ENCODE assay signal across 24 cellular contexts in the genomic region with DNA sequence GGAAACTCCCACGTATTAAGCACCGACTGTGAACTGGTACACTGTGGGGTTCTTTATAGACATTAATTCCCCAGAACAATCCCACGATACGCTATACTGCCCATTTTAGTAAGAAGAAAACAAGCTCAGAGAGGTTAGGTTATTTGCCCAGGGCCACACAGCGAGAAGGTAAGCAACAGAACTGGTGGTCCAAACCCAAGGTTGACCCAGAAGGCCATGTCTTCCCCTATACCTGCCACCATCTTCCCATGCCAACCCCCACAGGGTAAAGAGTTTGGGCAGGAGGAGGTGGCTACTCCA.
DNase-seq lines count a peak whose midpoint lies in the region; ATAC-seq and TF ChIP-seq lines count a peak whose summit lies in the region.
"Had no signal": no experiment of that assay in that cellular context is flagged by ENCODE, and none has a peak within 500 bp of the region (broad histone marks: within the 10 kb centered on the region; RNA-seq: fewer than 3 reads in every experiment).

No MANE protein-coding gene starts in this region.

- no peak overlapping the region for H3K27ac Mint-ChIP-seq in activated CD4-positive, alpha-beta T cell treated with anti-CD3 and anti-CD28 coated beads, Interleukin-2, amount 10 ng/mL, durations not matched to agents 24 days and 14 days
- no peak overlapping the region for H3K27ac Mint-ChIP-seq in activated CD4-positive, alpha-beta T cell treated with anti-CD3 and anti-CD28 coated beads for 36 hours
- no peak overlapping the region for H3K27ac Mint-ChIP-seq in WTC11
- H3K27ac Mint-ChIP-seq: activated naive CD4-positive, alpha-beta T cell treated with anti-CD3 and anti-CD28 coated beads, Interleukin-2, amount 10 ng/mL, durations not matched to agents 7 days and 5 days; nephron; progenitor cell of endocrine pancreas; stimulated activated memory B cell treated with anti-CD40 and anti-IgM and Interleukin-4, amounts not matched to agents 10 μg/mL and 1 μg/mL and 100 μg/mL, for 72 hours had no signal

- H3K9ac ChIP-seq in iPS-20b (ENCODE audit: low read depth, low read length): no peak overlapping the region
- H3K9ac ChIP-seq: KMS-11 had no signal

- no peaks in the 10 kb centered on the region for H3K36me3 ChIP-seq in iPS-20b (ENCODE audit: insufficient read depth, low read depth, low read length)
- H3K36me3 ChIP-seq in vagina: no peaks in the 10 kb centered on the region
- H3K36me3 ChIP-seq: heart right ventricle, suprapubic skin had no signal

- peak; percentile 21 for DNase-seq in activated CD4-positive, alpha-beta T cell treated with anti-CD3 and anti-CD28 coated beads, Interleukin-2, amount 10 ng/mL, durations not matched to agents 24 days and 14 days
- no peak for DNase-seq in activated CD4-positive, alpha-beta T cell treated with anti-CD3 and anti-CD28 coated beads for 36 hours
- DNase-seq in WTC11 (ENCODE audit: low spot score): no peak
- DNase-seq in vagina (ENCODE audit: extremely low spot score in 2 of 2): peak; percentile 42 to 52
- DNase-seq in NCI-H1092 treated with DMSO at 0.1 percent for 48 hours (lab: John Stamatoyannopoulos, UW): no peak
- no peak for DNase-seq in activated T-cell treated with anti-CD3 and anti-CD28 coated beads, Interleukin-2, amount 50 U/mL, for 1 hour
- DNase-seq: activated CD4-positive, CD25-positive, alpha-beta regulatory T cell; activated CD8-positive, alpha-beta memory T cell treated with anti-CD3 and anti-CD28 coated beads for 24 hours; activated naive CD4-positive, alpha-beta T cell treated with anti-CD3 and anti-CD28 coated beads, Interleukin-2, amount 10 ng/mL, durations not matched to agents 7 days and 5 days; activated T-cell treated with anti-CD3 and anti-CD28 coated beads, Interleukin-2, amount 50 U/mL, for 4 hours; DMS79 treated with DMSO at 0.1 percent for 48 hours; MV-4-11; NCI-H187; T-helper 9 cell had no signal

- H3K4me1 ChIP-seq in iPS-20b (ENCODE audit: insufficient read depth, low read length) (peaks cover 5% of the 10 kb centered on the region; the same call in 1 of the 2 replicates), vagina (no peaks in the 10 kb centered on the region)
- H3K4me1 ChIP-seq: suprapubic skin had no signal

- H3K9me3 ChIP-seq in iPS-20b (ENCODE audit: insufficient read depth, low read depth, low read length): no peaks in the 10 kb centered on the region
- H3K9me3 ChIP-seq in vagina: no peaks in the 10 kb centered on the region
- H3K9me3 ChIP-seq: heart right ventricle, suprapubic skin had no signal

- ATAC-seq in activated CD4-positive, alpha-beta T cell treated with anti-CD3 and anti-CD28 coated beads for 36 hours: no peak
- no peak for ATAC-seq in WTC11
- no peak for ATAC-seq in HG02852 (IDR thresholded peaks at IDR 0.05; ENCODE audit: unreplicated experiment)
- ATAC-seq: stimulated activated memory B cell treated with anti-CD40 and anti-IgM and Interleukin-4, amounts not matched to agents 10 μg/mL and 1 μg/mL and 100 μg/mL, for 72 hours had no signal

- CTCF ChIA-PET in activated CD4-positive, alpha-beta T cell treated with anti-CD3 and anti-CD28 coated beads for 36 hours (lab: Charles Lee): interaction anchor here (0.8 kb wide), 1 partner anchor 197 kb away, joined by 3 read pairs; no protein-coding TSS in a partner anchor
- CTCF ChIA-PET in WTC11 (lab: Charles Lee): interaction anchor here (0.6 to 2.8 kb wide), 21 partner anchors 12 to 955 kb away, joined by 3 to 18 read pairs (median 4); no protein-coding TSS in a partner anchor

- POLR2A ChIA-PET in activated CD4-positive, alpha-beta T cell treated with anti-CD3 and anti-CD28 coated beads for 36 hours (lab: Charles Lee): no interaction called here
- POLR2A ChIA-PET in WTC11 (lab: Charles Lee): no interaction called here

- H3K27ac ChIP-seq in iPS-20b (ENCODE audit: low read length) (no peak overlapping the region), vagina (no peak overlapping the region)
- H3K27ac ChIP-seq: 22Rv1, dorsolateral prefrontal cortex, heart right ventricle, KMS-11, suprapubic skin had no signal

- no peaks in the 10 kb centered on the region for H3K9me3 Mint-ChIP-seq in activated CD4-positive, alpha-beta T cell treated with anti-CD3 and anti-CD28 coated beads, Interleukin-2, amount 10 ng/mL, durations not matched to agents 24 days and 14 days
- no peaks in the 10 kb centered on the region for H3K9me3 Mint-ChIP-seq in activated CD4-positive, alpha-beta T cell treated with anti-CD3 and anti-CD28 coated beads for 36 hours (ENCODE audit: low read depth)
- peaks cover 12% of the 10 kb centered on the region for H3K9me3 Mint-ChIP-seq in WTC11
- H3K9me3 Mint-ChIP-seq: activated naive CD4-positive, alpha-beta T cell treated with anti-CD3 and anti-CD28 coated beads, Interleukin-2, amount 10 ng/mL, durations not matched to agents 7 days and 5 days; activated T-cell treated with anti-CD3 and anti-CD28 coated beads, Interleukin-2, amount 50 U/mL, for 4 hours; nephron; stimulated activated memory B cell treated with anti-CD40 and anti-IgM and Interleukin-4, amounts not matched to agents 10 μg/mL and 1 μg/mL and 100 μg/mL, for 72 hours had no signal

- H3K4me1 Mint-ChIP-seq in activated CD4-positive, alpha-beta T cell treated with anti-CD3 and anti-CD28 coated beads, Interleukin-2, amount 10 ng/mL, durations not matched to agents 24 days and 14 days: no peaks in the 10 kb centered on the region
- H3K4me1 Mint-ChIP-seq in activated CD4-positive, alpha-beta T cell treated with anti-CD3 and anti-CD28 coated beads for 36 hours: no peaks in the 10 kb centered on the region
- H3K4me1 Mint-ChIP-seq in WTC11: peaks cover 11% of the 10 kb centered on the region
- H3K4me1 Mint-ChIP-seq: activated naive CD4-positive, alpha-beta T cell treated with anti-CD3 and anti-CD28 coated beads, Interleukin-2, amount 10 ng/mL, durations not matched to agents 7 days and 5 days; nephron; stimulated activated memory B cell treated with anti-CD40 and anti-IgM and Interleukin-4, amounts not matched to agents 10 μg/mL and 1 μg/mL and 100 μg/mL, for 72 hours had no signal

- intact Hi-C loops in activated CD4-positive, alpha-beta T cell treated with anti-CD3 and anti-CD28 coated beads, Interleukin-2, amount 10 ng/mL, durations not matched to agents 24 days and 14 days (cut with micrococcal nuclease): no loop called here
- intact Hi-C loops in activated CD4-positive, alpha-beta T cell treated with anti-CD3 and anti-CD28 coated beads for 36 hours (cut with DNase I, micrococcal nuclease): loop anchor here (2.0 to 10.0 kb wide), 6 partner anchors 129 to 463 kb away; no protein-coding TSS in a partner anchor
- intact Hi-C loops in vagina (cut with DNase I): no loop called here

- no peak for TF ChIP-seq CTCF in WTC11 (IDR thresholded peaks at IDR 0.05)
- no peak for TF ChIP-seq CTCF in vagina (IDR thresholded peaks at IDR 0.05)

- H3K27me3 ChIP-seq in iPS-20b (ENCODE audit: insufficient read depth, low read length): peaks cover 29% of the 10 kb centered on the region
- H3K27me3 ChIP-seq in vagina: no peaks in the 10 kb centered on the region

- H3K27me3 Mint-ChIP-seq in activated CD4-positive, alpha-beta T cell treated with anti-CD3 and anti-CD28 coated beads, Interleukin-2, amount 10 ng/mL, durations not matched to agents 24 days and 14 days: peaks cover 13% of the 10 kb centered on the region
- H3K27me3 Mint-ChIP-seq in activated CD4-positive, alpha-beta T cell treated with anti-CD3 and anti-CD28 coated beads for 36 hours: peaks cover 25% of the 10 kb centered on the region
- H3K27me3 Mint-ChIP-seq in WTC11 (ENCODE audit: low read depth): peaks cover 16% of the 10 kb centered on the region

- no peak for TF ChIP-seq POLR2A in vagina (IDR thresholded peaks at IDR 0.05)

- no peak overlapping the region for H3K4me3 Mint-ChIP-seq in activated CD4-positive, alpha-beta T cell treated with anti-CD3 and anti-CD28 coated beads, Interleukin-2, amount 10 ng/mL, durations not matched to agents 24 days and 14 days
- no peak overlapping the region for H3K4me3 Mint-ChIP-seq in activated CD4-positive, alpha-beta T cell treated with anti-CD3 and anti-CD28 coated beads for 36 hours
- peak overlapping the region; percentile 48 for H3K4me3 Mint-ChIP-seq in WTC11
- H3K4me3 Mint-ChIP-seq: activated naive CD4-positive, alpha-beta T cell treated with anti-CD3 and anti-CD28 coated beads, Interleukin-2, amount 10 ng/mL, durations not matched to agents 7 days and 5 days; activated T-cell treated with anti-CD3 and anti-CD28 coated beads, Interleukin-2, amount 50 U/mL, for 4 hours; stimulated activated memory B cell treated with anti-CD40 and anti-IgM and Interleukin-4, amounts not matched to agents 10 μg/mL and 1 μg/mL and 100 μg/mL, for 72 hours had no signal

- H3K36me3 Mint-ChIP-seq in activated CD4-positive, alpha-beta T cell treated with anti-CD3 and anti-CD28 coated beads, Interleukin-2, amount 10 ng/mL, durations not matched to agents 24 days and 14 days (ENCODE audit: low read depth): no peaks in the 10 kb centered on the region
- H3K36me3 Mint-ChIP-seq in activated CD4-positive, alpha-beta T cell treated with anti-CD3 and anti-CD28 coated beads for 36 hours (ENCODE audit: low read depth): no peaks in the 10 kb centered on the region
- no peaks in the 10 kb centered on the region for H3K36me3 Mint-ChIP-seq in WTC11
- H3K36me3 Mint-ChIP-seq: activated naive CD4-positive, alpha-beta T cell treated with anti-CD3 and anti-CD28 coated beads, Interleukin-2, amount 10 ng/mL, durations not matched to agents 7 days and 5 days; stimulated activated memory B cell treated with anti-CD40 and anti-IgM and Interleukin-4, amounts not matched to agents 10 μg/mL and 1 μg/mL and 100 μg/mL, for 72 hours had no signal

- H3K4me3 ChIP-seq in iPS-20b (ENCODE audit: low read length) (peak overlapping the region; percentile 21; the same call in 1 of the 2 replicates), vagina (no peak overlapping the region)

TF ChIP-seq in WTC11, 78 proteins besides CTCF, POLR2A, EP300 and RAD21:
- TF ChIP-seq HMGA2 (CRISPR knock-in tag; IDR thresholded peaks at IDR 0.05): no peak
- TF ChIP-seq GTF2I (CRISPR knock-in tag; conservative IDR thresholded peaks at IDR 0.05): 0 out of 2 replicates have a peak, but pooled peaks have one; percentile 50

Comparison
In these comparisons a context has a peak if more than half of its experiments do, and no peak if none do; other contexts are left out.
1. DNase-seq: peak in activated CD4-positive, alpha-beta T cell treated with anti-CD3 and anti-CD28 coated beads, Interleukin-2, amount 10 ng/mL, durations not matched to agents 24 days and 14 days (single experiment) and vagina (2 of 2); none in activated CD4-positive, alpha-beta T cell treated with anti-CD3 and anti-CD28 coated beads for 36 hours (single experiment), WTC11 (single experiment), NCI-H1092 treated with DMSO at 0.1 percent for 48 hours (single experiment) and activated T-cell treated with anti-CD3 and anti-CD28 coated beads, Interleukin-2, amount 50 U/mL, for 1 hour (single experiment).
2. intact Hi-C loops: an anchor here in activated CD4-positive, alpha-beta T cell treated with anti-CD3 and anti-CD28 coated beads for 36 hours (2.0 to 10.0 kb wide); none called in activated CD4-positive, alpha-beta T cell treated with anti-CD3 and anti-CD28 coated beads, Interleukin-2, amount 10 ng/mL, durations not matched to agents 24 days and 14 days and vagina.